ENCODE assay signal across 9 cellular contexts in the genomic region with DNA sequence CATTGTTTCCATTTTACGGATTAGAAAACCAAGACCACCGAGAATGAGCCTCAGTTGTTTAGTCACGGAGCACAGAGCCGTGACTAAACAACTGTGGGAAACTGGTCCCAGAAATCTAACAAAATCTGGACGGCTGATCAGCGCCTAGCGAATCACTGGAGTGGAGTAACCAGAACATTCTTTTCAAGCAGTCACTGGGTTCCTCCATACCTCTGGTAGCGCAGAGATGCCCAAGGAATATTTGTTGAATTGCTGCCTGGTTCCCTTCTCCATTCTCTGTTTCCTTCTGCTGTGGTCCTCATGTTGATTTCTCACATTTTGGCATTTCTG.
DNase-seq lines count a peak whose midpoint lies in the region; ATAC-seq, FAIRE-seq and TF ChIP-seq lines count a peak whose summit lies in the region.
"Had no signal": no experiment of that assay in that cellular context is flagged by ENCODE, and none has a peak within 500 bp of the region (broad histone marks: within the 10 kb centered on the region; RNA-seq: fewer than 3 reads in every experiment).

No MANE protein-coding gene starts in this region.

- no peak for FAIRE-seq in RCC 7860 (lab: Jason Lieb, UNC)
- FAIRE-seq: endometrium had no signal

- no peaks in the 10 kb centered on the region for H3K9me3 ChIP-seq in tibial artery

- H3K27ac ChIP-seq in angular gyrus (ENCODE audit: low read depth, low read length) (peak overlapping the region; percentile 79), tibial artery (no peak overlapping the region)

- H3K4me1 ChIP-seq in tibial artery, result peaks cover 0 to 16% (median 10%) of the 10 kb centered on the region in 4 donors

- no peak for ATAC-seq in activated T-cell treated with anti-CD3 and anti-CD28 coated beads, Interleukin-2, amount 50 U/mL, for 72 hours (replicated peaks in 1 of 2)
- ATAC-seq in GM21526 (IDR thresholded peaks at IDR 0.05; ENCODE audit: low FRiP score, unreplicated experiment), result no peak

- H3K4me3 ChIP-seq in kidney epithelial cell (ENCODE audit: low read depth, low read length) (peak overlapping the region; percentile 77), tibial artery (peak overlapping the region; percentile 53 to 63)

- no peak for DNase-seq in activated T-cell treated with anti-CD3 and anti-CD28 coated beads, Interleukin-2, amount 50 U/mL, for 72 hours
- DNase-seq in activated T-cell treated with anti-CD3 and anti-CD28 coated beads for 4 hours, result no peak
- no peak for DNase-seq in kidney epithelial cell (ENCODE audit: low read depth)
- DNase-seq in tibial artery, result no peak
- DNase-seq in CD1c-positive myeloid dendritic cell (ENCODE audit: extremely low spot score), result no peak
- DNase-seq in RCC 7860 (ENCODE audit: low spot score), result no peak

- intact Hi-C loops in tibial artery (cut with DNase I; ENCODE audit: low total_unique reads), result no loop called here

- peaks cover 72% of the 10 kb centered on the region for H3K27me3 Mint-ChIP-seq in activated T-cell treated with anti-CD3 and anti-CD28 coated beads, Interleukin-2, amount 50 U/mL, for 72 hours (ENCODE audit: low read depth)

- peaks cover 0 to 1% of the 10 kb centered on the region in 2 donors for H3K9me3 Mint-ChIP-seq in activated T-cell treated with anti-CD3 and anti-CD28 coated beads, Interleukin-2, amount 50 U/mL, for 72 hours

- H3K27me3 ChIP-seq in kidney epithelial cell (ENCODE audit: control insufficient read depth, insufficient read depth, low read length) (peaks cover 2% of the 10 kb centered on the region), tibial artery (peaks cover 0 to 18% of the 10 kb centered on the region in 2 donors)

- no peak overlapping the region for H3K27ac Mint-ChIP-seq in activated T-cell treated with anti-CD3 and anti-CD28 coated beads, Interleukin-2, amount 50 U/mL, for 72 hours

- H3K4me3 Mint-ChIP-seq in activated T-cell treated with anti-CD3 and anti-CD28 coated beads, Interleukin-2, amount 50 U/mL, for 72 hours, result peak overlapping the region; percentile 89 to 92

- peaks cover 1 to 2% of the 10 kb centered on the region in 2 donors for H3K36me3 Mint-ChIP-seq in activated T-cell treated with anti-CD3 and anti-CD28 coated beads, Interleukin-2, amount 50 U/mL, for 72 hours (ENCODE audit: insufficient read depth in 2 of 2)

- no peaks in the 10 kb centered on the region for H3K36me3 ChIP-seq in kidney epithelial cell (ENCODE audit: control insufficient read depth, insufficient read depth, low read length)
- H3K36me3 ChIP-seq in tibial artery, result no peaks in the 10 kb centered on the region

- peaks cover 38% of the 10 kb centered on the region for H3K4me1 Mint-ChIP-seq in activated T-cell treated with anti-CD3 and anti-CD28 coated beads, Interleukin-2, amount 50 U/mL, for 72 hours (ENCODE audit: low read depth)

- TF ChIP-seq CTCF in kidney epithelial cell (IDR thresholded peaks at IDR 0.05; ENCODE audit: insufficient read depth, low read length, poor library complexity, severe bottlenecking) (no peak), tibial artery (IDR thresholded peaks at IDR 0.05) (no peak)
